Comparison of ENCODE assay signal across 22 cellular contexts in genomic region chr10:88933584-88933983, GRCh38.
"Had no signal": no experiment of that assay in that cellular context is flagged by ENCODE, and none has a peak within 500 bp of the region (broad histone marks: within the 10 kb centered on the region; RNA-seq: fewer than 3 reads in every experiment).

No MANE protein-coding gene starts in this region.

- H3K27me3 ChIP-seq: ovary, spleen had no signal

- ATAC-seq: activated CD8-positive, alpha-beta memory T cell treated with anti-CD3 and anti-CD28 coated beads, Interleukin-2, amount 10 ng/mL, durations not matched to agents 7 days and 5 days; activated CD8-positive, alpha-beta T cell treated with anti-CD3 and anti-CD28 coated beads, Interleukin-2, amount 10 ng/mL, durations not matched to agents 7 days and 5 days had no signal

- H3K4me3 Mint-ChIP-seq: activated CD8-positive, alpha-beta memory T cell treated with anti-CD3 and anti-CD28 coated beads, Interleukin-2, amount 10 ng/mL, durations not matched to agents 7 days and 5 days; activated CD8-positive, alpha-beta T cell treated with anti-CD3 and anti-CD28 coated beads, Interleukin-2, amount 10 ng/mL, durations not matched to agents 7 days and 5 days; activated naive CD8-positive, alpha-beta T cell treated with anti-CD3 and anti-CD28 coated beads, Interleukin-2, amount 10 ng/mL, durations not matched to agents 7 days and 5 days; central memory CD8-positive, alpha-beta T cell; nephron progenitor cell; type B pancreatic cell had no signal

- H3K27me3 Mint-ChIP-seq: activated CD8-positive, alpha-beta memory T cell treated with anti-CD3 and anti-CD28 coated beads, Interleukin-2, amount 10 ng/mL, durations not matched to agents 7 days and 5 days; activated naive CD8-positive, alpha-beta T cell treated with anti-CD3 and anti-CD28 coated beads, Interleukin-2, amount 10 ng/mL, durations not matched to agents 7 days and 5 days; central memory CD8-positive, alpha-beta T cell had no signal

- DNase-seq: activated CD4-positive, alpha-beta T cell treated with anti-CD3 and anti-CD28 coated beads, Interleukin-2, amount 50 U/mL, for 1 hour; activated CD4-positive, CD25-positive, alpha-beta regulatory T cell treated with anti-CD3 and anti-CD28 coated beads, Interleukin-2, amount 50 U/mL, for 72 hours; activated CD8-positive, alpha-beta memory T cell treated with anti-CD3 and anti-CD28 coated beads, Interleukin-2, amount 10 ng/mL, durations not matched to agents 7 days and 5 days; activated CD8-positive, alpha-beta T cell treated with anti-CD3 and anti-CD28 coated beads, Interleukin-2, amount 10 ng/mL, durations not matched to agents 7 days and 5 days; activated naive CD4-positive, alpha-beta T cell treated with Interleukin-2 at 50 U/mL for 16 hours; activated naive CD8-positive, alpha-beta T cell treated with anti-CD3 and anti-CD28 coated beads, Interleukin-2, amount 10 ng/mL, durations not matched to agents 7 days and 5 days; activated T-cell treated with anti-CD3 and anti-CD28 coated beads, Interleukin-2, amount 50 U/mL, for 48 hours; effector CD8-positive, alpha-beta T cell; head of caudate nucleus; hippocampal formation; left cardiac atrium; mammary epithelial cell; nephron progenitor cell; ovary; retina; spleen; stimulated activated naive CD4-positive, alpha-beta T cell; T-helper 2 cell had no signal

- H3K27ac Mint-ChIP-seq: activated CD8-positive, alpha-beta memory T cell treated with anti-CD3 and anti-CD28 coated beads, Interleukin-2, amount 10 ng/mL, durations not matched to agents 7 days and 5 days; activated CD8-positive, alpha-beta T cell treated with anti-CD3 and anti-CD28 coated beads, Interleukin-2, amount 10 ng/mL, durations not matched to agents 7 days and 5 days; activated naive CD8-positive, alpha-beta T cell treated with anti-CD3 and anti-CD28 coated beads, Interleukin-2, amount 10 ng/mL, durations not matched to agents 7 days and 5 days; nephron progenitor cell; progenitor cell of endocrine pancreas; type B pancreatic cell had no signal

- H3K36me3 ChIP-seq: ovary had no signal

- H3K4me3 ChIP-seq: ovary, spleen had no signal

- H3K9me3 Mint-ChIP-seq: activated naive CD8-positive, alpha-beta T cell treated with anti-CD3 and anti-CD28 coated beads, Interleukin-2, amount 10 ng/mL, durations not matched to agents 7 days and 5 days; central memory CD8-positive, alpha-beta T cell; nephron progenitor cell; type B pancreatic cell had no signal

- H3K9me3 ChIP-seq: ovary, spleen had no signal

- H3K27ac ChIP-seq: epithelial cell of prostate had no signal

- H3K36me3 Mint-ChIP-seq: type B pancreatic cell had no signal
